1 cellular context compared by ENCODE assay signal in the genomic region with DNA sequence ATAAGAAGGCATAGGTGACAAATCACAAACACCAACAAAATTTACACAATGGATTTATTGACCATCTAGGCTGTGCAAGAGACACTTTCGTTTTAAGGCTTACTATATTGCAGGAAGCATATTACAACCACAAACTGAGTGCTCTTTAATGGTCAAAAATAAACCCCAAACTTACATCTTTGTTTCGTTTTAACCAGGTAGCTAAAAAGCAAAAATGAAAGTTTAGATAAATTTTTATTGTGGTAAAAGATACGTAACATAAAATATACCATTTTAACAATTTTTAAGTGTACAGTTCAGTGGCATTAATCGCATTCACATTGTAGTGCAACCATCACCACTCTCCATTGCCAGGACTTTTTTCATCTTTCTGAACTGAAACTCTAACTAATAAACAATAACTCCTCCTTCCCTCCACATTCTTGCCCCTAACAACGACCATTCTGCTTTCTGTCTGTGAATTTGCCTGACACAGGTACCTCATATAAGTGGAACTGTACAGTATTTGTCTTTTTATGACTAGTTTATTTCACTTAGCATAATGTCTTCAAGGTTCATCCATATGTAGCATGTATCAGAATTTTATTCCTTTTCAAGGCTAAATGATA.
TF ChIP-seq lines count a peak whose summit lies in the region.

No MANE protein-coding gene starts in this region.

TF ChIP-seq in GM12878, 131 proteins besides CTCF, POLR2A, EP300 and RAD21 (continued from another document and continues in another):
- TF ChIP-seq ZZZ3 (IDR thresholded peaks at IDR 0.05; ENCODE audit: control insufficient read depth, insufficient read length, low read depth) (no peak), CBFB (IDR thresholded peaks at IDR 0.05; ENCODE audit: low read depth) (peak; percentile 76; the same call in 1 of the 2 replicates), IKZF2 (IDR thresholded peaks at IDR 0.05) (peak in 1 of 2 experiments; percentile 17; a peak in 1 of 4 replicates), CBX3 (IDR thresholded peaks at IDR 0.05; ENCODE audit: borderline replicate concordance, low read depth) (no peak), CBX5 (IDR thresholded peaks at IDR 0.05; ENCODE audit: low read depth) (no peak), TBL1XR1 (IDR thresholded peaks at IDR 0.05; ENCODE audit: low read depth, low read length) (no peak), SREBF1 (IDR thresholded peaks at IDR 0.05; ENCODE audit: low read length) (no peak), POU2F2 (IDR thresholded peaks at IDR 0.05; ENCODE audit: borderline replicate concordance, low read depth, low read length) (no peak), ZNF384 (IDR thresholded peaks at IDR 0.05; ENCODE audit: borderline replicate concordance, low read depth, low read length) (no peak), SUPT20H (IDR thresholded peaks at IDR 0.05; ENCODE audit: borderline replicate concordance, control insufficient read depth, low read depth, low read length) (no peak), LARP7 (IDR thresholded peaks at IDR 0.05) (no peak), RFX5 (IDR thresholded peaks at IDR 0.05; ENCODE audit: low read depth, low read length) (no peak), BHLHE40 (IDR thresholded peaks at IDR 0.05; ENCODE audit: borderline replicate concordance in 1 of 2, low read depth in 2 of 2, low read length in 1 of 2) (peak in 1 of 2 experiments; percentile 33; a peak in 2 of 4 replicates), POLR2AphosphoS5 (IDR thresholded peaks at IDR 0.05; ENCODE audit: low read length) (no peak), SP1 (IDR thresholded peaks at IDR 0.05; ENCODE audit: low read depth, low read length) (no peak), NFYA (IDR thresholded peaks at IDR 0.05; ENCODE audit: borderline replicate concordance, low read depth, low read length) (no peak), MTA3 (IDR thresholded peaks at IDR 0.05; ENCODE audit: borderline replicate concordance, low read length) (no peak; the same call in none of the 2 replicates), IKZF1 (conservative IDR thresholded peaks at IDR 0.05) (0 out of 2 replicates have a peak, but pooled peaks have one; percentile 39), MXI1 (IDR thresholded peaks at IDR 0.05; ENCODE audit: low read depth, low read length) (no peak), FOS (IDR thresholded peaks at IDR 0.05; ENCODE audit: borderline replicate concordance, extremely low read depth, insufficient read length) (no peak), JUNB (IDR thresholded peaks at IDR 0.05) (0 out of 2 replicates have a peak, but pooled peaks have one; percentile 36), CREM (IDR thresholded peaks at IDR 0.05; ENCODE audit: low read depth) (peak; percentile 48; the same call in 1 of the 2 replicates), TCF7 (IDR thresholded peaks at IDR 0.05; ENCODE audit: borderline replicate concordance) (no peak), MYB (IDR thresholded peaks at IDR 0.05; ENCODE audit: borderline replicate concordance, low read depth, low read length) (no peak), NR2C1 (IDR thresholded peaks at IDR 0.05) (no peak), MEF2A (IDR thresholded peaks at IDR 0.05; ENCODE audit: insufficient read depth, low read depth, low read length) (peak; percentile 70; the same call in 1 of the 2 replicates), SMARCA5 (IDR thresholded peaks at IDR 0.05) (0 out of 2 replicates have a peak, but pooled peaks have one; percentile 23), ETV6 (conservative IDR thresholded peaks at IDR 0.05 in 1 of 2, IDR thresholded peaks at IDR 0.05 in 1 of 2; ENCODE audit: borderline replicate concordance in 1 of 2, low read depth in 1 of 2) (no peak), ZNF217 (IDR thresholded peaks at IDR 0.05) (peak; percentile 69; the same call in 1 of the 2 replicates), NR2C2 (IDR thresholded peaks at IDR 0.05; ENCODE audit: borderline replicate concordance, control insufficient read depth, insufficient read length, low read depth) (no peak), STAT3 (IDR thresholded peaks at IDR 0.05; ENCODE audit: low read depth, low read length) (peak; percentile 80; the same call in 1 of the 2 replicates), BACH1 (IDR thresholded peaks at IDR 0.05; ENCODE audit: borderline replicate concordance) (no peak), EGR1 (IDR thresholded peaks at IDR 0.05; ENCODE audit: borderline replicate concordance in 1 of 2, low read depth in 2 of 2, low read length in 2 of 2) (no peak), RELA (IDR thresholded peaks at IDR 0.05; ENCODE audit: borderline replicate concordance, partially characterized antibody) (no peak), YY1 (IDR thresholded peaks at IDR 0.05; ENCODE audit: low read depth, low read length) (no peak), RAD51 (IDR thresholded peaks at IDR 0.05) (no peak; the same call in 1 of the 2 replicates), SIX5 (IDR thresholded peaks at IDR 0.05; ENCODE audit: low read depth, low read length, severe bottlenecking) (no peak), NRF1 (conservative IDR thresholded peaks at IDR 0.05; ENCODE audit: low read depth, low read length) (no peak), SRF (IDR thresholded peaks at IDR 0.05; ENCODE audit: low read depth in 2 of 2, low read length in 2 of 2) (no peak), FOXM1 (IDR thresholded peaks at IDR 0.05; ENCODE audit: low read depth, low read length) (no peak), EZH2 (IDR thresholded peaks at IDR 0.05; ENCODE audit: borderline replicate concordance, control insufficient read depth, low read depth, low read length) (no peak), SMAD1 (IDR thresholded peaks at IDR 0.05; ENCODE audit: low read depth, partially characterized antibody) (no peak)
- TF ChIP-seq, protein P1, sequence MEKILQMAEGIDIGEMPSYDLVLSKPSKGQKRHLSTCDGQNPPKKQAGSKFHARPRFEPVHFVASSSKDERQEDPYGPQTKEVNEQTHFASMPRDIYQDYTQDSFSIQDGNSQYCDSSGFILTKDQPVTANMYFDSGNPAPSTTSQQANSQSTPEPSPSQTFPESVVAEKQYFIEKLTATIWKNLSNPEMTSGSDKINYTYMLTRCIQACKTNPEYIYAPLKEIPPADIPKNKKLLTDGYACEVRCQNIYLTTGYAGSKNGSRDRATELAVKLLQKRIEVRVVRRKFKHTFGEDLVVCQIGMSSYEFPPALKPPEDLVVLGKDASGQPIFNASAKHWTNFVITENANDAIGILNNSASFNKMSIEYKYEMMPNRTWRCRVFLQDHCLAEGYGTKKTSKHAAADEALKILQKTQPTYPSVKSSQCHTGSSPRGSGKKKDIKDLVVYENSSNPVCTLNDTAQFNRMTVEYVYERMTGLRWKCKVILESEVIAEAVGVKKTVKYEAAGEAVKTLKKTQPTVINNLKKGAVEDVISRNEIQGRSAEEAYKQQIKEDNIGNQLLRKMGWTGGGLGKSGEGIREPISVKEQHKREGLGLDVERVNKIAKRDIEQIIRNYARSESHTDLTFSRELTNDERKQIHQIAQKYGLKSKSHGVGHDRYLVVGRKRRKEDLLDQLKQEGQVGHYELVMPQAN (conservative IDR thresholded peaks at IDR 0.05): no peak
- TF ChIP-seq, protein P2, sequence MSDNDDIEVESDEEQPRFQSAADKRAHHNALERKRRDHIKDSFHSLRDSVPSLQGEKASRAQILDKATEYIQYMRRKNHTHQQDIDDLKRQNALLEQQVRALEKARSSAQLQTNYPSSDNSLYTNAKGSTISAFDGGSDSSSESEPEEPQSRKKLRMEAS (IDR thresholded peaks at IDR 0.05; ENCODE audit: low read depth, low read length): no peak
- TF ChIP-seq, protein P3, sequence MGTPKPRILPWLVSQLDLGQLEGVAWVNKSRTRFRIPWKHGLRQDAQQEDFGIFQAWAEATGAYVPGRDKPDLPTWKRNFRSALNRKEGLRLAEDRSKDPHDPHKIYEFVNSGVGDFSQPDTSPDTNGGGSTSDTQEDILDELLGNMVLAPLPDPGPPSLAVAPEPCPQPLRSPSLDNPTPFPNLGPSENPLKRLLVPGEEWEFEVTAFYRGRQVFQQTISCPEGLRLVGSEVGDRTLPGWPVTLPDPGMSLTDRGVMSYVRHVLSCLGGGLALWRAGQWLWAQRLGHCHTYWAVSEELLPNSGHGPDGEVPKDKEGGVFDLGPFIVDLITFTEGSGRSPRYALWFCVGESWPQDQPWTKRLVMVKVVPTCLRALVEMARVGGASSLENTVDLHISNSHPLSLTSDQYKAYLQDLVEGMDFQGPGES (IDR thresholded peaks at IDR 0.05): no peak
- TF ChIP-seq, protein P4, sequence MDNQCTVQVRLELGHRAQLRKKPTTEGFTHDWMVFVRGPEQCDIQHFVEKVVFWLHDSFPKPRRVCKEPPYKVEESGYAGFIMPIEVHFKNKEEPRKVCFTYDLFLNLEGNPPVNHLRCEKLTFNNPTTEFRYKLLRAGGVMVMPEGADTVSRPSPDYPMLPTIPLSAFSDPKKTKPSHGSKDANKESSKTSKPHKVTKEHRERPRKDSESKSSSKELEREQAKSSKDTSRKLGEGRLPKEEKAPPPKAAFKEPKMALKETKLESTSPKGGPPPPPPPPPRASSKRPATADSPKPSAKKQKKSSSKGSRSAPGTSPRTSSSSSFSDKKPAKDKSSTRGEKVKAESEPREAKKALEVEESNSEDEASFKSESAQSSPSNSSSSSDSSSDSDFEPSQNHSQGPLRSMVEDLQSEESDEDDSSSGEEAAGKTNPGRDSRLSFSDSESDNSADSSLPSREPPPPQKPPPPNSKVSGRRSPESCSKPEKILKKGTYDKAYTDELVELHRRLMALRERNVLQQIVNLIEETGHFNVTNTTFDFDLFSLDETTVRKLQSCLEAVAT (IDR thresholded peaks at IDR 0.05): peak; percentile 82
- TF ChIP-seq, protein P5, sequence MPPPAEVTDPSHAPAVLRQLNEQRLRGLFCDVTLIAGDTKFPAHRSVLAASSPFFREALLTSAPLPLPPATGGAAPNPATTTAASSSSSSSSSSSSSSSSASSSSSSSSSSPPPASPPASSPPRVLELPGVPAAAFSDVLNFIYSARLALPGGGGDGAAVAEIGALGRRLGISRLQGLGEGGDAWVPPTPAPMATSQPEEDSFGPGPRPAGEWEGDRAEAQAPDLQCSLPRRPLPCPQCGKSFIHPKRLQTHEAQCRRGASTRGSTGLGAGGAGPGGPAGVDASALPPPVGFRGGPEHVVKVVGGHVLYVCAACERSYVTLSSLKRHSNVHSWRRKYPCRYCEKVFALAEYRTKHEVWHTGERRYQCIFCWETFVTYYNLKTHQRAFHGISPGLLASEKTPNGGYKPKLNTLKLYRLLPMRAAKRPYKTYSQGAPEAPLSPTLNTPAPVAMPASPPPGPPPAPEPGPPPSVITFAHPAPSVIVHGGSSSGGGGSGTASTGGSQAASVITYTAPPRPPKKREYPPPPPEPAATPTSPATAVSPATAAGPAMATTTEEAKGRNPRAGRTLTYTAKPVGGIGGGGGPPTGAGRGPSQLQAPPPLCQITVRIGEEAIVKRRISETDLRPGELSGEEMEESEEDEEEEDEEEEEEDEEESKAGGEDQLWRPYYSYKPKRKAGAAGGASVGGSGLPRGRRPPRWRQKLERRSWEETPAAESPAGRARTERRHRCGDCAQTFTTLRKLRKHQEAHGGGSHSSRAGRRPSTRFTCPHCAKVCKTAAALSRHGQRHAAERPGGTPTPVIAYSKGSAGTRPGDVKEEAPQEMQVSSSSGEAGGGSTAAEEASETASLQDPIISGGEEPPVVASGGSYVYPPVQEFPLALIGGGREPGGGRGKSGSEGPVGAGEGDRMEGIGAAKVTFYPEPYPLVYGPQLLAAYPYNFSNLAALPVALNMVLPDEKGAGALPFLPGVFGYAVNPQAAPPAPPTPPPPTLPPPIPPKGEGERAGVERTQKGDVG (CRISPR knock-in tag; IDR thresholded peaks at IDR 0.05): no peak
- TF ChIP-seq, protein P6, sequence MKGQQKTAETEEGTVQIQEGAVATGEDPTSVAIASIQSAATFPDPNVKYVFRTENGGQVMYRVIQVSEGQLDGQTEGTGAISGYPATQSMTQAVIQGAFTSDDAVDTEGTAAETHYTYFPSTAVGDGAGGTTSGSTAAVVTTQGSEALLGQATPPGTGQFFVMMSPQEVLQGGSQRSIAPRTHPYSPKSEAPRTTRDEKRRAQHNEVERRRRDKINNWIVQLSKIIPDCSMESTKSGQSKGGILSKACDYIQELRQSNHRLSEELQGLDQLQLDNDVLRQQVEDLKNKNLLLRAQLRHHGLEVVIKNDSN (IDR thresholded peaks at IDR 0.05; ENCODE audit: borderline replicate concordance, extremely low read length, insufficient read depth, low read depth, low read length): no peak
- TF ChIP-seq, protein P7, sequence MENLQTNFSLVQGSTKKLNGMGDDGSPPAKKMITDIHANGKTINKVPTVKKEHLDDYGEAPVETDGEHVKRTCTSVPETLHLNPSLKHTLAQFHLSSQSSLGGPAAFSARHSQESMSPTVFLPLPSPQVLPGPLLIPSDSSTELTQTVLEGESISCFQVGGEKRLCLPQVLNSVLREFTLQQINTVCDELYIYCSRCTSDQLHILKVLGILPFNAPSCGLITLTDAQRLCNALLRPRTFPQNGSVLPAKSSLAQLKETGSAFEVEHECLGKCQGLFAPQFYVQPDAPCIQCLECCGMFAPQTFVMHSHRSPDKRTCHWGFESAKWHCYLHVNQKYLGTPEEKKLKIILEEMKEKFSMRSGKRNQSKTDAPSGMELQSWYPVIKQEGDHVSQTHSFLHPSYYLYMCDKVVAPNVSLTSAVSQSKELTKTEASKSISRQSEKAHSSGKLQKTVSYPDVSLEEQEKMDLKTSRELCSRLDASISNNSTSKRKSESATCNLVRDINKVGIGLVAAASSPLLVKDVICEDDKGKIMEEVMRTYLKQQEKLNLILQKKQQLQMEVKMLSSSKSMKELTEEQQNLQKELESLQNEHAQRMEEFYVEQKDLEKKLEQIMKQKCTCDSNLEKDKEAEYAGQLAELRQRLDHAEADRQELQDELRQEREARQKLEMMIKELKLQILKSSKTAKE (IDR thresholded peaks at IDR 0.05; ENCODE audit: low read depth, poor library complexity, severe bottlenecking): peak; percentile 65
- TF ChIP-seq, protein P8, sequence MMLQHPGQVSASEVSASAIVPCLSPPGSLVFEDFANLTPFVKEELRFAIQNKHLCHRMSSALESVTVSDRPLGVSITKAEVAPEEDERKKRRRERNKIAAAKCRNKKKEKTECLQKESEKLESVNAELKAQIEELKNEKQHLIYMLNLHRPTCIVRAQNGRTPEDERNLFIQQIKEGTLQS (IDR thresholded peaks at IDR 0.05; ENCODE audit: borderline replicate concordance, extremely low read depth, low read depth, low read length): no peak
- TF ChIP-seq, protein P9, sequence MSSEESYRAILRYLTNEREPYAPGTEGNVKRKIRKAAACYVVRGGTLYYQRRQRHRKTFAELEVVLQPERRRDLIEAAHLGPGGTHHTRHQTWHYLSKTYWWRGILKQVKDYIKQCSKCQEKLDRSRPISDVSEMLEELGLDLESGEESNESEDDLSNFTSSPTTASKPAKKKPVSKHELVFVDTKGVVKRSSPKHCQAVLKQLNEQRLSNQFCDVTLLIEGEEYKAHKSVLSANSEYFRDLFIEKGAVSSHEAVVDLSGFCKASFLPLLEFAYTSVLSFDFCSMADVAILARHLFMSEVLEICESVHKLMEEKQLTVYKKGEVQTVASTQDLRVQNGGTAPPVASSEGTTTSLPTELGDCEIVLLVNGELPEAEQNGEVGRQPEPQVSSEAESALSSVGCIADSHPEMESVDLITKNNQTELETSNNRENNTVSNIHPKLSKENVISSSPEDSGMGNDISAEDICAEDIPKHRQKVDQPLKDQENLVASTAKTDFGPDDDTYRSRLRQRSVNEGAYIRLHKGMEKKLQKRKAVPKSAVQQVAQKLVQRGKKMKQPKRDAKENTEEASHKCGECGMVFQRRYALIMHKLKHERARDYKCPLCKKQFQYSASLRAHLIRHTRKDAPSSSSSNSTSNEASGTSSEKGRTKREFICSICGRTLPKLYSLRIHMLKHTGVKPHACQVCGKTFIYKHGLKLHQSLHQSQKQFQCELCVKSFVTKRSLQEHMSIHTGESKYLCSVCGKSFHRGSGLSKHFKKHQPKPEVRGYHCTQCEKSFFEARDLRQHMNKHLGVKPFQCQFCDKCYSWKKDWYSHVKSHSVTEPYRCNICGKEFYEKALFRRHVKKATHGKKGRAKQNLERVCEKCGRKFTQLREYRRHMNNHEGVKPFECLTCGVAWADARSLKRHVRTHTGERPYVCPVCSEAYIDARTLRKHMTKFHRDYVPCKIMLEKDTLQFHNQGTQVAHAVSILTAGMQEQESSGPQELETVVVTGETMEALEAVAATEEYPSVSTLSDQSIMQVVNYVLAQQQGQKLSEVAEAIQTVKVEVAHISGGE (CRISPR knock-in tag; IDR thresholded peaks at IDR 0.05): no peak
